ENCODE assay signal across 8 cellular contexts in the genomic region with DNA sequence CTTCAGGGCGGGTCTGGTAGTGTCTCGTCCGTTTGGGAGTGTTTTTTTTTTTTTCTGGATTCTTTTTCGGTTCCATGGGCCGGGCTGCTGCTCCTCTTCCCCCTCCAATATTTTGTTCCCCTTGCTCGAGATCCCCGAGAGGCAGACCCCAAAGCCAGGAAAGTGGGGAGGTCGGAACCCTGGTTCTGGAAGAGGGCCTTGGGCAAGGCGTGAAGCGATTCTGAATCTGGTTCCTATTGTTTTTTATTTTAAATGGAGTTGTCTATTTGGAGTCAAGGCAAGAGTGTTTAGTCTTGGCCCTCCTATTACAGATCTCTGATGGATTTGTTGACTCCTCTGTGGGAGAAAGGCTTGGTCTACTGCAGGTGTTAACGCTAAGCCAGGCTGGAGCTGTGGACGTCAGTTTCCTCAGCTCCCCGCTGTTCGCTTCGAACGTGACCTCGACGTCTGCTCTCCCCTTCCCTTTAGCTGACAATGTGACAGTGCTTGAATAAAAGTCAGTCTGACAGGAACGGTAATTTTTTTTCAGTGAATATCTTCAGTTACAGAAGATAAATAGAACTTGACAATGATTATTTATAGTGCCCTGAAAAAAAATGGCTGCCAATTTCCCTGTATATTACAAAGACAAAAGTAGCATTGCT. TPM values are rescaled to one million over a fixed set of nuclear protein-coding genes. Genes with fewer than 3 reads are reported as not detected.
DNase-seq lines count a peak whose midpoint lies in the region; ATAC-seq and TF ChIP-seq lines count a peak whose summit lies in the region.

No MANE protein-coding gene starts in this region.

- POLR2A ChIA-PET in activated B cell treated with CpG ODN at 0.5 μM for 24 hours (lab: Charles Lee) = interaction anchor here (0.5 to 1.5 kb wide), 8 partner anchors 52 to 987 kb away, joined by 3 to 10 read pairs (median 4); a partner anchor contains a TSS

- CTCF ChIA-PET in activated B cell treated with CpG ODN at 0.5 μM for 24 hours (lab: Charles Lee) = interaction anchor here (0.5 to 2.1 kb wide), 2 partner anchors 156 to 515 kb away, joined by 3 to 8 read pairs; no protein-coding TSS in a partner anchor

- H3K36me3 Mint-ChIP-seq in activated B cell treated with CpG ODN at 0.5 μM for 24 hours (ENCODE audit: low read depth) = peaks cover 12% of the 10 kb centered on the region

- peak overlapping the region; percentile 75 for H3K4me3 ChIP-seq in lower lobe of right lung

- peak overlapping the region; percentile 98 for H3K27ac ChIP-seq in lower lobe of right lung

- no peaks in the 10 kb centered on the region for H3K27me3 Mint-ChIP-seq in activated B cell treated with CpG ODN at 0.5 μM for 24 hours

- peak overlapping the region; percentile 96 for H3K4me3 Mint-ChIP-seq in activated B cell treated with CpG ODN at 0.5 μM for 24 hours

- ATAC-seq in activated B cell treated with CpG ODN at 0.5 μM for 24 hours (ENCODE audit: low read depth) = no peak
- ATAC-seq in lower lobe of right lung = peak in 1 of 2 donors; percentile 24
- ATAC-seq in GM19463 (IDR thresholded peaks at IDR 0.05; ENCODE audit: unreplicated experiment) = no peak
- no peak for ATAC-seq in GM18858 (IDR thresholded peaks at IDR 0.05; ENCODE audit: unreplicated experiment)

- H3K4me1 Mint-ChIP-seq in activated B cell treated with CpG ODN at 0.5 μM for 24 hours = peaks cover 21% of the 10 kb centered on the region

- peak; percentile 31 for DNase-seq in GF-D8 (lab: John Stamatoyannopoulos, UW)
- peak; percentile 78 for DNase-seq in NAMALWA (ENCODE audit: low spot score)
- no peak for DNase-seq in activated B cell treated with CpG ODN at 0.5 μM for 24 hours
- DNase-seq in dermis blood vessel endothelial cell = peak; percentile 71
- no peak for DNase-seq in lower lobe of right lung
- DNase-seq in stimulated activated CD8-positive, alpha-beta memory T cell treated with anti-CD3 and anti-CD28 coated beads, Interleukin-12 subunit alpha, Interleukin-12 subunit beta, amount 100 ng/mL, for 1 hour (ENCODE audit: low read depth) = peak; percentile 10

- H3K27me3 ChIP-seq in lower lobe of right lung (ENCODE audit: low read depth) = no peaks in the 10 kb centered on the region

- intact Hi-C loops in activated B cell treated with CpG ODN at 0.5 μM for 24 hours (cut with micrococcal nuclease) = loop anchor here (1.0 to 5.0 kb wide), 10 partner anchors 52 to 905 kb away; a partner anchor contains a TSS
- intact Hi-C loops in lower lobe of right lung (cut with DNase I) = no loop called here

- no peaks in the 10 kb centered on the region for H3K9me3 Mint-ChIP-seq in activated B cell treated with CpG ODN at 0.5 μM for 24 hours

- TF ChIP-seq CTCF in activated B cell treated with CpG ODN at 0.5 μM for 24 hours (IDR thresholded peaks at IDR 0.05) (no peak), lower lobe of right lung (IDR thresholded peaks at IDR 0.05) (no peak)

- H3K9me3 ChIP-seq in lower lobe of right lung = no peaks in the 10 kb centered on the region

- peak overlapping the region; percentile 100 for H3K27ac Mint-ChIP-seq in activated B cell treated with CpG ODN at 0.5 μM for 24 hours

- H3K36me3 ChIP-seq in lower lobe of right lung = no peaks in the 10 kb centered on the region

- H3K4me1 ChIP-seq in lower lobe of right lung = peaks cover 12% of the 10 kb centered on the region

RNA-seq across cellular contexts. Expression of a gene that starts 0.7 kb away (rescaled TPM):
- total RNA-seq in activated B cell treated with CpG ODN at 0.5 μM for 24 hours = 9.0 and 9.7 TPM in 2 replicates
- 4.3 and 5.3 TPM in 2 replicates for total RNA-seq in dermis blood vessel endothelial cell
- 5.0 TPM for total RNA-seq in lower lobe of right lung

RNA-seq across cellular contexts. Expression of a gene that starts 52.4 kb away (rescaled TPM):
- total RNA-seq in activated B cell treated with CpG ODN at 0.5 μM for 24 hours = 99.9 and 126 TPM in 2 replicates
- 18.2 and 33.4 TPM in 2 replicates for total RNA-seq in dermis blood vessel endothelial cell
- total RNA-seq in lower lobe of right lung = 36.1 TPM

Comparison
In these comparisons a context has a peak if more than half of its experiments do, and no peak if none do; other contexts are left out.
1. DNase-seq: peak in GF-D8 (single experiment), NAMALWA (single experiment), dermis blood vessel endothelial cell (single experiment) and stimulated activated CD8-positive, alpha-beta memory T cell treated with anti-CD3 and anti-CD28 coated beads, Interleukin-12 subunit alpha, Interleukin-12 subunit beta, amount 100 ng/mL, for 1 hour (single experiment); none in activated B cell treated with CpG ODN at 0.5 μM for 24 hours (single experiment) and lower lobe of right lung (single experiment).